Comparison of ENCODE assay signal across 15 cellular contexts in the genomic region with DNA sequence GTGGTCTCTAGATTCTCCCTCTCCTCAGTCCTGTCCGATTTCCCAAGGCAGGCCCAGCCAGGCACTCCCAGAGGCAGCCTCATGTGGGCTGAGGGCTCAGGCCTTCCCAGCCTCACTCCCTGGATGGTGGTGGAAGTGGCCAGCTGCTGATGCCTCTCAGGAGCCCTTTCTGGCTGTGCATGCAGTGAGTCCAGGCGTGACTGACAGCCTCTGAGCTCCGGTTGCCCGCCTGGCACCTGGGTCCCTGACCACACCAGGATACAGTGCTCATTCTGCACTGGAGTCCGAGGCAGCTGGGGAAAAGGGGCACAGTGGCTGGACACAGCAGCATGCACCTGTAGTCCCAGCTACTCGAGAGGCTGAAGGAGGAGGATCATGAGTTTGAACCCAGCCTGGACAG.
DNase-seq lines count a peak whose midpoint lies in the region; ATAC-seq lines count a peak whose summit lies in the region.
"Had no signal": no experiment of that assay in that cellular context is flagged by ENCODE, and none has a peak within 500 bp of the region (broad histone marks: within the 10 kb centered on the region; RNA-seq: fewer than 3 reads in every experiment).

No MANE protein-coding gene starts in this region.

- no peak overlapping the region for H2BK15ac ChIP-seq in mesenchymal stem cell (ENCODE audit: low read depth, poor library complexity, severe bottlenecking)

- no peaks in the 10 kb centered on the region for H3K9me3 Mint-ChIP-seq in activated naive CD8-positive, alpha-beta T cell treated with anti-CD3 and anti-CD28 coated beads, Interleukin-2, amount 50 U/mL, for 24 hours
- no peaks in the 10 kb centered on the region for H3K9me3 Mint-ChIP-seq in activated naive CD8-positive, alpha-beta T cell treated with anti-CD3 and anti-CD28 coated beads for 36 hours
- H3K9me3 Mint-ChIP-seq in stimulated activated effector memory CD8-positive, alpha-beta T cell treated with anti-CD3 and anti-CD28 coated beads, Interleukin-12 subunit alpha, Interleukin-12 subunit beta, amount 100 ng/mL, for 72 hours, result no peaks in the 10 kb centered on the region
- H3K9me3 Mint-ChIP-seq: CD4-positive, alpha-beta T cell had no signal

- H3K4me2 ChIP-seq in mesenchymal stem cell (ENCODE audit: low read length, poor library complexity, severe bottlenecking), result no peak overlapping the region
- H3K4me2 ChIP-seq: A549 had no signal

- H3K4ac ChIP-seq in mesenchymal stem cell (ENCODE audit: low read depth in 1 of 2, low read length in 2 of 2), result no peak overlapping the region

- no peak overlapping the region for H2BK12ac ChIP-seq in mesenchymal stem cell (ENCODE audit: low read length in 2 of 2)

- no peaks in the 10 kb centered on the region for H3K36me3 ChIP-seq in mesenchymal stem cell (ENCODE audit: control insufficient read depth in 1 of 2, insufficient read depth in 2 of 2, low read depth in 1 of 2, low read length in 2 of 2)

- 91% methylated on average over 6 of the region's 6 CpGs for WGBS in mesenchymal stem cell

- no peak overlapping the region for H2BK5ac ChIP-seq in mesenchymal stem cell (ENCODE audit: low read depth, low read length, poor library complexity, severe bottlenecking)

- H3K4me3 ChIP-seq in mesenchymal stem cell (ENCODE audit: insufficient read depth in 1 of 2, low read depth in 1 of 2, low read length in 2 of 2), result no peak overlapping the region
- H3K4me3 ChIP-seq: A549, GM23248 had no signal

- DNase-seq in activated naive CD8-positive, alpha-beta T cell treated with anti-CD3 and anti-CD28 coated beads, Interleukin-2, amount 50 U/mL, for 24 hours, result no peak
- DNase-seq in activated naive CD8-positive, alpha-beta T cell treated with anti-CD3 and anti-CD28 coated beads for 36 hours, result no peak
- DNase-seq in mesenchymal stem cell (no peak), Right ventricle myocardium inferior (ENCODE audit: missing footprints) (no peak), NCI-H1105 (lab: John Stamatoyannopoulos, UW) (no peak)
- no peak for DNase-seq in stimulated activated effector memory CD8-positive, alpha-beta T cell treated with anti-CD3 and anti-CD28 coated beads, Interleukin-12 subunit alpha, Interleukin-12 subunit beta, amount 100 ng/mL, for 72 hours (ENCODE audit: low spot score in 2 of 2)
- DNase-seq: AML-193; Caco-2; CD4-positive, alpha-beta T cell; GM23248; HCEC 1CT had no signal

- no peak overlapping the region for H2AK5ac ChIP-seq in mesenchymal stem cell (ENCODE audit: low read length, severe bottlenecking)

- peaks cover 4% of the 10 kb centered on the region for H3K4me1 ChIP-seq in mesenchymal stem cell (ENCODE audit: control insufficient read depth, insufficient read depth, low read depth, low read length)
- H3K4me1 ChIP-seq: A549, Caco-2 had no signal

- H4K8ac ChIP-seq in mesenchymal stem cell (ENCODE audit: low read length), result no peak overlapping the region

- H3K27ac Mint-ChIP-seq in activated naive CD8-positive, alpha-beta T cell treated with anti-CD3 and anti-CD28 coated beads, Interleukin-2, amount 50 U/mL, for 24 hours, result no peak overlapping the region
- no peak overlapping the region for H3K27ac Mint-ChIP-seq in activated naive CD8-positive, alpha-beta T cell treated with anti-CD3 and anti-CD28 coated beads for 36 hours
- no peak overlapping the region for H3K27ac Mint-ChIP-seq in stimulated activated effector memory CD8-positive, alpha-beta T cell treated with anti-CD3 and anti-CD28 coated beads, Interleukin-12 subunit alpha, Interleukin-12 subunit beta, amount 100 ng/mL, for 72 hours
- H3K27ac Mint-ChIP-seq: CD4-positive, alpha-beta T cell had no signal

- no peaks in the 10 kb centered on the region for H3K79me1 ChIP-seq in mesenchymal stem cell (replicated peaks; ENCODE audit: low read length, poor library complexity, severe bottlenecking)

- H3K9ac ChIP-seq in mesenchymal stem cell (ENCODE audit: low read length), result no peak overlapping the region
- H3K9ac ChIP-seq: GM23248 had no signal

- no peaks in the 10 kb centered on the region for H3K36me3 Mint-ChIP-seq in activated naive CD8-positive, alpha-beta T cell treated with anti-CD3 and anti-CD28 coated beads, Interleukin-2, amount 50 U/mL, for 24 hours (ENCODE audit: low read depth)
- H3K36me3 Mint-ChIP-seq in activated naive CD8-positive, alpha-beta T cell treated with anti-CD3 and anti-CD28 coated beads for 36 hours, result no peaks in the 10 kb centered on the region
- no peaks in the 10 kb centered on the region for H3K36me3 Mint-ChIP-seq in stimulated activated effector memory CD8-positive, alpha-beta T cell treated with anti-CD3 and anti-CD28 coated beads, Interleukin-12 subunit alpha, Interleukin-12 subunit beta, amount 100 ng/mL, for 72 hours

- no peak overlapping the region for H3K18ac ChIP-seq in mesenchymal stem cell (ENCODE audit: low read depth in 1 of 2, low read length in 2 of 2)

- ATAC-seq in activated naive CD8-positive, alpha-beta T cell treated with anti-CD3 and anti-CD28 coated beads, Interleukin-2, amount 50 U/mL, for 24 hours, result peak; percentile 24
- ATAC-seq in stimulated activated effector memory CD8-positive, alpha-beta T cell treated with anti-CD3 and anti-CD28 coated beads, Interleukin-12 subunit alpha, Interleukin-12 subunit beta, amount 100 ng/mL, for 72 hours, result peak; percentile 48
- ATAC-seq in GM21528 (IDR thresholded peaks at IDR 0.05; ENCODE audit: low FRiP score, unreplicated experiment), result no peak
- ATAC-seq in Right ventricle myocardium inferior, result no peak

- H3K23ac ChIP-seq in mesenchymal stem cell (ENCODE audit: low read length in 2 of 2), result no peak overlapping the region

- H3K27me3 Mint-ChIP-seq in activated naive CD8-positive, alpha-beta T cell treated with anti-CD3 and anti-CD28 coated beads, Interleukin-2, amount 50 U/mL, for 24 hours, result no peaks in the 10 kb centered on the region
- no peaks in the 10 kb centered on the region for H3K27me3 Mint-ChIP-seq in activated naive CD8-positive, alpha-beta T cell treated with anti-CD3 and anti-CD28 coated beads for 36 hours
- H3K27me3 Mint-ChIP-seq: CD4-positive, alpha-beta T cell had no signal

- H3K4me3 Mint-ChIP-seq in activated naive CD8-positive, alpha-beta T cell treated with anti-CD3 and anti-CD28 coated beads, Interleukin-2, amount 50 U/mL, for 24 hours, result no peak overlapping the region
- H3K4me3 Mint-ChIP-seq in activated naive CD8-positive, alpha-beta T cell treated with anti-CD3 and anti-CD28 coated beads for 36 hours, result no peak overlapping the region
- no peak overlapping the region for H3K4me3 Mint-ChIP-seq in stimulated activated effector memory CD8-positive, alpha-beta T cell treated with anti-CD3 and anti-CD28 coated beads, Interleukin-12 subunit alpha, Interleukin-12 subunit beta, amount 100 ng/mL, for 72 hours
- H3K4me3 Mint-ChIP-seq: CD4-positive, alpha-beta T cell had no signal

- H3K14ac ChIP-seq in mesenchymal stem cell (ENCODE audit: low read length in 2 of 2), result no peak overlapping the region

- H3K9me3 ChIP-seq in mesenchymal stem cell (ENCODE audit: control insufficient read depth, low read length), result no peaks in the 10 kb centered on the region
- H3K9me3 ChIP-seq: A549, Caco-2 had no signal

- H3K27ac ChIP-seq in mesenchymal stem cell (ENCODE audit: low read length, poor library complexity, severe bottlenecking), result no peak overlapping the region
- H3K27ac ChIP-seq: 22Rv1, A549, C4-2B, GM23248 had no signal

- no peak overlapping the region for H2BK120ac ChIP-seq in mesenchymal stem cell (ENCODE audit: low read depth, low read length)

- intact Hi-C loops in Right ventricle myocardium inferior (cut with DNase I), result no loop called here

- H4K91ac ChIP-seq in mesenchymal stem cell (ENCODE audit: low read length), result peak overlapping the region; percentile 52

- no peak overlapping the region for H2AFZ ChIP-seq in mesenchymal stem cell (ENCODE audit: low read depth, low read length)
- H2AFZ ChIP-seq: GM23248 had no signal

- H3K27me3 ChIP-seq in mesenchymal stem cell (ENCODE audit: control insufficient read depth in 1 of 2, insufficient read depth in 1 of 2, low read length in 2 of 2), result no peaks in the 10 kb centered on the region

- H3K4me1 Mint-ChIP-seq in activated naive CD8-positive, alpha-beta T cell treated with anti-CD3 and anti-CD28 coated beads, Interleukin-2, amount 50 U/mL, for 24 hours, result no peaks in the 10 kb centered on the region
- H3K4me1 Mint-ChIP-seq in activated naive CD8-positive, alpha-beta T cell treated with anti-CD3 and anti-CD28 coated beads for 36 hours, result no peaks in the 10 kb centered on the region
- H3K4me1 Mint-ChIP-seq in stimulated activated effector memory CD8-positive, alpha-beta T cell treated with anti-CD3 and anti-CD28 coated beads, Interleukin-12 subunit alpha, Interleukin-12 subunit beta, amount 100 ng/mL, for 72 hours, result no peaks in the 10 kb centered on the region

Comparison
In these comparisons a context has a peak if more than half of its experiments do, and no peak if none do; other contexts are left out.
1. ATAC-seq: peak in activated naive CD8-positive, alpha-beta T cell treated with anti-CD3 and anti-CD28 coated beads, Interleukin-2, amount 50 U/mL, for 24 hours (single experiment) and stimulated activated effector memory CD8-positive, alpha-beta T cell treated with anti-CD3 and anti-CD28 coated beads, Interleukin-12 subunit alpha, Interleukin-12 subunit beta, amount 100 ng/mL, for 72 hours (single experiment); none in GM21528 (single experiment) and Right ventricle myocardium inferior (single experiment).